17 cellular contexts compared by ENCODE assay signal in the genomic region with DNA sequence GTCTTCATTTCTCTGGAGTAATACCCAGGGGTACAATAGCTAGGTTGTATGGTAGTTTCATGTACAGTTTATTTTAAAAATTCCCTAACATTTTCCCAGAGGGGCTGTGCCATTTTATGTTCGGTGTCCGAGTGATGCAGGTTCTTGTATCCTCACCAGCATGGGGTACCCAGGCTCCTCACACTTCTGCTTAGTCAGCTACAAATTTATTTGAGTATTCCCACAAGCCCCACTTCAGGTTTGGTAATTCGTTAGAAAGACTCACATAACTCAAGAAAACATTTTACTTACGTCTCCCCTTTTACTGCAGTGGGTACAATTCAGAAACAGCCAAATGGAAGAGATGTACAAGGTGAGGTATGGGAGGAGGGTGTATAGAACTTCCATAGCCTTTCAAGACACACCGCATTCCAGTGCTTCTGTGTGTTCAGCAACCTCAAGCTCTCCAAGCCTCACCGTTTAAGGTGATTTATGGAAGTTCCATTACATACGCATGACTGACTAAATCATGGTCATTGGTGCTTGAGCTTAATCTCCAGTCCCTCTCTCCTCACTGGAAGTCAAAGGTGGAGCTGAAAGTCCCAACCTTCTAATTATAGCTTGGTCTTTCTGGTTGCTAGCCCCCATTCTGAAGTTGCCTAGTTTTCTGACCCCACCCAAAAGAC. TPM values are rescaled to one million over a fixed set of nuclear protein-coding genes. Genes with fewer than 3 reads are reported as not detected.
DNase-seq lines count a peak whose midpoint lies in the region; ATAC-seq and TF ChIP-seq lines count a peak whose summit lies in the region.
"Had no signal": no experiment of that assay in that cellular context is flagged by ENCODE, and none has a peak within 500 bp of the region (broad histone marks: within the 10 kb centered on the region; RNA-seq: fewer than 3 reads in every experiment).

No MANE protein-coding gene starts in this region.

- DNase-seq in T47D (ENCODE audit: low read depth in 1 of 2, low spot score in 1 of 2) (peak; percentile 30 to 60), MCF 10A (ENCODE audit: unreplicated experiment) (no peak), T-helper 17 cell (no peak), immature natural killer cell (no peak), type B pancreatic cell (ENCODE audit: extremely low spot score, unreplicated experiment) (no peak), NCI-H748 treated with DMSO at 0.1 percent for 48 hours (lab: John Stamatoyannopoulos, UW) (no peak), COLO668 (lab: John Stamatoyannopoulos, UW; ENCODE audit: unreplicated experiment) (no peak)
- no peak for DNase-seq in activated CD4-positive, alpha-beta T cell treated with anti-CD3 and anti-CD28 coated beads, Interleukin-2, amount 10 ng/mL, durations not matched to agents 24 days and 14 days
- DNase-seq: CD8-positive, alpha-beta T cell; HCEC 1CT; KBM-7; NCI-H1105 treated with DMSO at 0.1 percent for 48 hours; NCI-H1694; NK-92 treated with Interleukin-12 subunit alpha and Interleukin-12 subunit beta, amount 100 ng/mL, for 24 hours had no signal

- no peak for ATAC-seq in T-helper 17 cell
- ATAC-seq: CD8-positive, alpha-beta T cell; GM23338; Right ventricle myocardium inferior had no signal

- H3K9me3 Mint-ChIP-seq in MCF 10A (ENCODE audit: unreplicated experiment) (no peaks in the 10 kb centered on the region), immature natural killer cell (no peaks in the 10 kb centered on the region), type B pancreatic cell (no peaks in the 10 kb centered on the region)
- H3K9me3 Mint-ChIP-seq in activated CD4-positive, alpha-beta T cell treated with anti-CD3 and anti-CD28 coated beads, Interleukin-2, amount 10 ng/mL, durations not matched to agents 24 days and 14 days: no peaks in the 10 kb centered on the region
- H3K9me3 Mint-ChIP-seq: CD8-positive, alpha-beta T cell had no signal

- H3K27ac Mint-ChIP-seq in MCF 10A (ENCODE audit: low read depth, unreplicated experiment) (no peak overlapping the region), T-helper 17 cell (peak overlapping the region; percentile 86), immature natural killer cell (peak overlapping the region in 4 of 6 donors; percentile 15 to 71 (median 42)), type B pancreatic cell (peak overlapping the region; percentile 83)
- H3K27ac Mint-ChIP-seq in activated CD4-positive, alpha-beta T cell treated with anti-CD3 and anti-CD28 coated beads, Interleukin-2, amount 10 ng/mL, durations not matched to agents 24 days and 14 days: no peak overlapping the region
- H3K27ac Mint-ChIP-seq: GM23338 had no signal

- no peak for TF ChIP-seq CTCF in MCF 10A (IDR thresholded peaks at IDR 0.05; ENCODE audit: unreplicated experiment)
- no peak for TF ChIP-seq CTCF in type B pancreatic cell (conservative IDR thresholded peaks at IDR 0.05)

- no peaks in the 10 kb centered on the region for H3K9me3 ChIP-seq in T-helper 17 cell (ENCODE audit: control insufficient read depth, low read length, poor library complexity, severe bottlenecking)
- H3K9me3 ChIP-seq: BLaER1 had no signal

- H3K4me1 Mint-ChIP-seq in MCF 10A (ENCODE audit: insufficient read depth, unreplicated experiment) (no peaks in the 10 kb centered on the region), T-helper 17 cell (peaks cover 23% of the 10 kb centered on the region), immature natural killer cell (peaks cover 27 to 34% of the 10 kb centered on the region in 2 donors), type B pancreatic cell (ENCODE audit: unreplicated experiment) (peaks cover 25% of the 10 kb centered on the region)
- peaks cover 8% of the 10 kb centered on the region for H3K4me1 Mint-ChIP-seq in activated CD4-positive, alpha-beta T cell treated with anti-CD3 and anti-CD28 coated beads, Interleukin-2, amount 10 ng/mL, durations not matched to agents 24 days and 14 days

- H3K36me3 Mint-ChIP-seq in MCF 10A (ENCODE audit: insufficient read depth, unreplicated experiment): peaks cover 74% of the 10 kb centered on the region
- peaks cover 21% of the 10 kb centered on the region for H3K36me3 Mint-ChIP-seq in T-helper 17 cell (ENCODE audit: low read depth)
- peaks cover 29 to 63% (median 46%) of the 10 kb centered on the region in 3 donors for H3K36me3 Mint-ChIP-seq in immature natural killer cell
- H3K36me3 Mint-ChIP-seq in type B pancreatic cell: peaks cover 51% of the 10 kb centered on the region
- peaks cover 71% of the 10 kb centered on the region for H3K36me3 Mint-ChIP-seq in activated CD4-positive, alpha-beta T cell treated with anti-CD3 and anti-CD28 coated beads, Interleukin-2, amount 10 ng/mL, durations not matched to agents 24 days and 14 days (ENCODE audit: low read depth)

- CTCF ChIA-PET in MCF 10A (lab: Yijun Ruan, JAX): interaction anchor here (0.6 to 1.2 kb wide), 2 partner anchors 13 to 58 kb away, joined by 3 to 4 read pairs; no protein-coding TSS in a partner anchor

- in situ Hi-C loops in T47D (cut with HindIII; ENCODE audit: low pct_unique_long_range_greater_than_20kb, low sequenced_read_pairs): no loop called here

- H3K27me3 Mint-ChIP-seq in MCF 10A (ENCODE audit: insufficient read depth, unreplicated experiment) (no peaks in the 10 kb centered on the region), T-helper 17 cell (no peaks in the 10 kb centered on the region), immature natural killer cell (ENCODE audit: low read depth in 3 of 3) (peaks cover 2 to 3% (median 2%) of the 10 kb centered on the region in 3 donors), type B pancreatic cell (no peaks in the 10 kb centered on the region)
- H3K27me3 Mint-ChIP-seq in activated CD4-positive, alpha-beta T cell treated with anti-CD3 and anti-CD28 coated beads, Interleukin-2, amount 10 ng/mL, durations not matched to agents 24 days and 14 days: no peaks in the 10 kb centered on the region

- POLR2A ChIA-PET in MCF 10A (lab: Yijun Ruan, JAX): interaction anchor here (1.2 to 1.3 kb wide), 2 partner anchors 11 to 18 kb away, joined by 3 to 4 read pairs; partner anchors contain the start of gene RIPK1

- BruUV-seq in MCF 10A (replicated peaks; lab: Mats Ljungman, UMichigan): no TSS peak

- intact Hi-C loops in MCF 10A (cut with micrococcal nuclease): no loop called here
- intact Hi-C loops in activated CD4-positive, alpha-beta T cell treated with anti-CD3 and anti-CD28 coated beads, Interleukin-2, amount 10 ng/mL, durations not matched to agents 24 days and 14 days (cut with micrococcal nuclease): no loop called here

- H3K4me3 Mint-ChIP-seq in MCF 10A (ENCODE audit: unreplicated experiment) (no peak overlapping the region), T-helper 17 cell (no peak overlapping the region), immature natural killer cell (no peak overlapping the region), type B pancreatic cell (no peak overlapping the region)
- no peak overlapping the region for H3K4me3 Mint-ChIP-seq in activated CD4-positive, alpha-beta T cell treated with anti-CD3 and anti-CD28 coated beads, Interleukin-2, amount 10 ng/mL, durations not matched to agents 24 days and 14 days
- H3K4me3 Mint-ChIP-seq: CD8-positive, alpha-beta T cell; GM23338 had no signal

RNA-seq across cellular contexts. Expression of gene RIPK1, which starts 18.1 kb away (rescaled TPM):
- total RNA-seq in MCF 10A (2022) (16.8 and 21.2 TPM in 2 replicates), T-helper 17 cell (10 to 100 TPM; 24.3 to 27.2 TPM), type B pancreatic cell (ENCODE audit: low replicate concordance) (14.7 and 16.3 TPM in 2 replicates)
- polyA plus RNA-seq in immature natural killer cell: 10 to 100 TPM; 13.8 to 32.6 (median 23.5) TPM
- total RNA-seq in activated CD4-positive, alpha-beta T cell treated with anti-CD3 and anti-CD28 coated beads, Interleukin-2, amount 10 ng/mL, durations not matched to agents 24 days and 14 days: 17.0 and 17.9 TPM in 2 replicates

RNA-seq across cellular contexts. Expression of gene BPHL, which starts 32.1 kb away (rescaled TPM):
- total RNA-seq in MCF 10A (2022) (13.2 and 17.5 TPM in 2 replicates), T-helper 17 cell (1 to 10 TPM; 7.7 to 9.6 TPM), type B pancreatic cell (ENCODE audit: low replicate concordance) (50.3 and 56.2 TPM in 2 replicates)
- polyA plus RNA-seq in immature natural killer cell: 1 to 10 TPM; 7.5 to 9.7 (median 9.1) TPM
- 6.8 and 7.7 TPM in 2 replicates for total RNA-seq in activated CD4-positive, alpha-beta T cell treated with anti-CD3 and anti-CD28 coated beads, Interleukin-2, amount 10 ng/mL, durations not matched to agents 24 days and 14 days

Comparison
In these comparisons a context has a peak if more than half of its experiments do, and no peak if none do; other contexts are left out.
1. DNase-seq: peak in T47D (2 of 2); none in MCF 10A (single experiment), T-helper 17 cell (0 of 3), immature natural killer cell (0 of 3), type B pancreatic cell (single experiment), NCI-H748 treated with DMSO at 0.1 percent for 48 hours (single experiment), COLO668 (single experiment) and activated CD4-positive, alpha-beta T cell treated with anti-CD3 and anti-CD28 coated beads, Interleukin-2, amount 10 ng/mL, durations not matched to agents 24 days and 14 days (single experiment).
2. H3K27ac Mint-ChIP-seq: peak in T-helper 17 cell (single experiment), immature natural killer cell (4 of 6) and type B pancreatic cell (single experiment); none in MCF 10A (single experiment) and activated CD4-positive, alpha-beta T cell treated with anti-CD3 and anti-CD28 coated beads, Interleukin-2, amount 10 ng/mL, durations not matched to agents 24 days and 14 days (single experiment).